Comparison of ENCODE assay signal across 16 cellular contexts in genomic region chr3:64814360-64814759, GRCh38.
DNase-seq lines count a peak whose midpoint lies in the region; ATAC-seq and TF ChIP-seq lines count a peak whose summit lies in the region.
"Had no signal": no experiment of that assay in that cellular context is flagged by ENCODE, and none has a peak within 500 bp of the region (broad histone marks: within the 10 kb centered on the region; RNA-seq: fewer than 3 reads in every experiment).

No MANE protein-coding gene starts in this region.

- WGBS in psoas muscle, 3 donors = 10 to 12% (median 10%) methylated on average over 2 of the region's 2 CpGs
- WGBS in thyroid gland, 2 donors = 46 to 56% methylated on average over 2 of the region's 2 CpGs

- H3K4me2 ChIP-seq in osteoblast (ENCODE audit: insufficient read depth, low read length) = no peak overlapping the region

- H3K27ac ChIP-seq in cardiac muscle cell (peak overlapping the region; percentile 84), left ventricle myocardium inferior (replicated peaks) (peak overlapping the region; percentile 66), psoas muscle (peak overlapping the region; percentile 64), thyroid gland (peak overlapping the region in 2 of 3 donors; percentile 50 to 75), osteoblast (ENCODE audit: low read depth, low read length) (no peak overlapping the region)
- H3K27ac ChIP-seq: C4-2B had no signal

- H3K36me3 ChIP-seq in cardiac muscle cell (no peaks in the 10 kb centered on the region), left ventricle myocardium inferior (no peaks in the 10 kb centered on the region), psoas muscle (ENCODE audit: insufficient read depth in 1 of 2, low read depth in 1 of 2) (no peaks in the 10 kb centered on the region), thyroid gland (no peaks in the 10 kb centered on the region), osteoblast (ENCODE audit: insufficient read depth, low read length) (no peaks in the 10 kb centered on the region)

- H2AFZ ChIP-seq in osteoblast (ENCODE audit: low read length) = no peak overlapping the region

- H3K4me3 ChIP-seq in cardiac muscle cell = no peak overlapping the region
- no peak overlapping the region for H3K4me3 ChIP-seq in left ventricle myocardium inferior
- H3K4me3 ChIP-seq in psoas muscle = no peak overlapping the region
- H3K4me3 ChIP-seq in thyroid gland (replicated peaks in 1 of 3) = no peak overlapping the region
- H3K4me3 ChIP-seq in osteoblast (ENCODE audit: insufficient read depth, low read length) = no peak overlapping the region
- H3K4me3 ChIP-seq: GM12878 had no signal

- H3K9me3 ChIP-seq in cardiac muscle cell (ENCODE audit: low read depth) (no peaks in the 10 kb centered on the region), left ventricle myocardium inferior (replicated peaks) (no peaks in the 10 kb centered on the region), psoas muscle (no peaks in the 10 kb centered on the region), thyroid gland (no peaks in the 10 kb centered on the region), osteoblast (ENCODE audit: low read depth, low read length) (no peaks in the 10 kb centered on the region)
- H3K9me3 ChIP-seq: Caco-2 had no signal

- no peaks in the 10 kb centered on the region for H3K79me2 ChIP-seq in osteoblast (ENCODE audit: insufficient read depth, low read length)

- H3K27me3 ChIP-seq in cardiac muscle cell (no peaks in the 10 kb centered on the region), left ventricle myocardium inferior (ENCODE audit: low read depth) (no peaks in the 10 kb centered on the region), psoas muscle (ENCODE audit: insufficient read depth in 3 of 3, low read length in 2 of 3) (no peaks in the 10 kb centered on the region), thyroid gland (no peaks in the 10 kb centered on the region), osteoblast (ENCODE audit: insufficient read depth, low read length) (no peaks in the 10 kb centered on the region)

- ATAC-seq in Right ventricle myocardium inferior = no peak
- ATAC-seq in psoas muscle = peak; percentile 75 to 95 (median 86)
- no peak for ATAC-seq in HG03432 (IDR thresholded peaks at IDR 0.05; ENCODE audit: unreplicated experiment)

- intact Hi-C loops in Right ventricle myocardium inferior (cut with DNase I) = loop anchor here (5.0 to 10.0 kb wide), 2 partner anchors 100 to 127 kb away; partner anchors contain the start of gene ADAMTS9
- intact Hi-C loops in left ventricle myocardium inferior (cut with micrococcal nuclease) = no loop called here
- intact Hi-C loops in psoas muscle (cut with DNase I) = loop anchor here in 1 of 2 donors (10.0 kb wide), 1 partner anchor 50 kb away; no protein-coding TSS in a partner anchor
- intact Hi-C loops in thyroid gland (cut with DNase I) = no loop called here

- no peaks in the 10 kb centered on the region for H4K20me1 ChIP-seq in osteoblast (ENCODE audit: insufficient read depth, low read length)

- TF ChIP-seq POLR2A in thyroid gland (IDR thresholded peaks at IDR 0.05) = no peak

- TF ChIP-seq CTCF in cardiac muscle cell (IDR thresholded peaks at IDR 0.05; ENCODE audit: low read depth, low read length) (no peak), left ventricle myocardium inferior (IDR thresholded peaks at IDR 0.05; ENCODE audit: borderline replicate concordance) (no peak), psoas muscle (IDR thresholded peaks at IDR 0.05) (no peak), thyroid gland (IDR thresholded peaks at IDR 0.05) (no peak), osteoblast (IDR thresholded peaks at IDR 0.05; ENCODE audit: extremely low read depth, low read depth, low read length) (no peak)

- H3K4me1 ChIP-seq in cardiac muscle cell (ENCODE audit: low read depth) (peaks cover 40% of the 10 kb centered on the region), left ventricle myocardium inferior (peaks cover 35% of the 10 kb centered on the region), psoas muscle (peaks cover 25% of the 10 kb centered on the region), thyroid gland (peaks cover 21 to 22% of the 10 kb centered on the region in 2 donors), osteoblast (ENCODE audit: insufficient read depth, low read length) (no peaks in the 10 kb centered on the region)
- H3K4me1 ChIP-seq: Caco-2 had no signal

- DNase-seq in cardiac muscle cell (ENCODE audit: low read depth in 1 of 2, low spot score in 1 of 2) (peak in 1 of 2 donors; percentile 50), Right ventricle myocardium inferior (ENCODE audit: missing footprints) (no peak), left ventricle myocardium inferior (no peak), psoas muscle (no peak), thyroid gland (peak; percentile 30 to 41), DMS53 treated with DMSO at 0.1 percent for 48 hours (lab: John Stamatoyannopoulos, UW; ENCODE audit: unreplicated experiment) (no peak), osteoblast (ENCODE audit: insufficient read length, low spot score, missing footprints) (no peak)
- DNase-seq: Caco-2, DMS79, H9, Karpas-422, NCI-H1930, NCI-H526 had no signal

Comparison
In these comparisons a context has a peak if more than half of its experiments do, and no peak if none do; other contexts are left out.
1. DNase-seq: peak in thyroid gland (2 of 2); none in Right ventricle myocardium inferior (single experiment), left ventricle myocardium inferior (single experiment), psoas muscle (0 of 2), DMS53 treated with DMSO at 0.1 percent for 48 hours (single experiment) and osteoblast (single experiment).
2. ATAC-seq: peak in psoas muscle (4 of 4); none in Right ventricle myocardium inferior (single experiment) and HG03432 (single experiment).